Comparison of ENCODE assay signal across 1 cellular context in genomic region chr17:31266042-31266441, GRCh38.
TF ChIP-seq lines count a peak whose summit lies in the region.

No MANE protein-coding gene starts in this region.

TF ChIP-seq in WTC11, 78 proteins besides CTCF, POLR2A, EP300 and RAD21 (continued from another document):
- TF ChIP-seq, protein P1, sequence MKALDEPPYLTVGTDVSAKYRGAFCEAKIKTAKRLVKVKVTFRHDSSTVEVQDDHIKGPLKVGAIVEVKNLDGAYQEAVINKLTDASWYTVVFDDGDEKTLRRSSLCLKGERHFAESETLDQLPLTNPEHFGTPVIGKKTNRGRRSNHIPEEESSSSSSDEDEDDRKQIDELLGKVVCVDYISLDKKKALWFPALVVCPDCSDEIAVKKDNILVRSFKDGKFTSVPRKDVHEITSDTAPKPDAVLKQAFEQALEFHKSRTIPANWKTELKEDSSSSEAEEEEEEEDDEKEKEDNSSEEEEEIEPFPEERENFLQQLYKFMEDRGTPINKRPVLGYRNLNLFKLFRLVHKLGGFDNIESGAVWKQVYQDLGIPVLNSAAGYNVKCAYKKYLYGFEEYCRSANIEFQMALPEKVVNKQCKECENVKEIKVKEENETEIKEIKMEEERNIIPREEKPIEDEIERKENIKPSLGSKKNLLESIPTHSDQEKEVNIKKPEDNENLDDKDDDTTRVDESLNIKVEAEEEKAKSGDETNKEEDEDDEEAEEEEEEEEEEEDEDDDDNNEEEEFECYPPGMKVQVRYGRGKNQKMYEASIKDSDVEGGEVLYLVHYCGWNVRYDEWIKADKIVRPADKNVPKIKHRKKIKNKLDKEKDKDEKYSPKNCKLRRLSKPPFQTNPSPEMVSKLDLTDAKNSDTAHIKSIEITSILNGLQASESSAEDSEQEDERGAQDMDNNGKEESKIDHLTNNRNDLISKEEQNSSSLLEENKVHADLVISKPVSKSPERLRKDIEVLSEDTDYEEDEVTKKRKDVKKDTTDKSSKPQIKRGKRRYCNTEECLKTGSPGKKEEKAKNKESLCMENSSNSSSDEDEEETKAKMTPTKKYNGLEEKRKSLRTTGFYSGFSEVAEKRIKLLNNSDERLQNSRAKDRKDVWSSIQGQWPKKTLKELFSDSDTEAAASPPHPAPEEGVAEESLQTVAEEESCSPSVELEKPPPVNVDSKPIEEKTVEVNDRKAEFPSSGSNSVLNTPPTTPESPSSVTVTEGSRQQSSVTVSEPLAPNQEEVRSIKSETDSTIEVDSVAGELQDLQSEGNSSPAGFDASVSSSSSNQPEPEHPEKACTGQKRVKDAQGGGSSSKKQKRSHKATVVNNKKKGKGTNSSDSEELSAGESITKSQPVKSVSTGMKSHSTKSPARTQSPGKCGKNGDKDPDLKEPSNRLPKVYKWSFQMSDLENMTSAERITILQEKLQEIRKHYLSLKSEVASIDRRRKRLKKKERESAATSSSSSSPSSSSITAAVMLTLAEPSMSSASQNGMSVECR (CRISPR knock-in tag; IDR thresholded peaks at IDR 0.05; ENCODE audit: borderline replicate concordance): no peak
- TF ChIP-seq, protein P2, sequence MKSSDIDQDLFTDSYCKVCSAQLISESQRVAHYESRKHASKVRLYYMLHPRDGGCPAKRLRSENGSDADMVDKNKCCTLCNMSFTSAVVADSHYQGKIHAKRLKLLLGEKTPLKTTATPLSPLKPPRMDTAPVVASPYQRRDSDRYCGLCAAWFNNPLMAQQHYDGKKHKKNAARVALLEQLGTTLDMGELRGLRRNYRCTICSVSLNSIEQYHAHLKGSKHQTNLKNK (CRISPR knock-in tag; IDR thresholded peaks at IDR 0.05): no peak
- no peak for TF ChIP-seq ZNF219 (CRISPR knock-in tag; IDR thresholded peaks at IDR 0.05; ENCODE audit: borderline replicate concordance)
- TF ChIP-seq ZSCAN18 (CRISPR knock-in tag; IDR thresholded peaks at IDR 0.05): no peak
- TF ChIP-seq FOXP1 (CRISPR knock-in tag; IDR thresholded peaks at IDR 0.05; ENCODE audit: borderline replicate concordance): no peak
- TF ChIP-seq HMGA2 (CRISPR knock-in tag; IDR thresholded peaks at IDR 0.05): no peak
